Comparison of ENCODE assay signal across 22 cellular contexts in the genomic region with DNA sequence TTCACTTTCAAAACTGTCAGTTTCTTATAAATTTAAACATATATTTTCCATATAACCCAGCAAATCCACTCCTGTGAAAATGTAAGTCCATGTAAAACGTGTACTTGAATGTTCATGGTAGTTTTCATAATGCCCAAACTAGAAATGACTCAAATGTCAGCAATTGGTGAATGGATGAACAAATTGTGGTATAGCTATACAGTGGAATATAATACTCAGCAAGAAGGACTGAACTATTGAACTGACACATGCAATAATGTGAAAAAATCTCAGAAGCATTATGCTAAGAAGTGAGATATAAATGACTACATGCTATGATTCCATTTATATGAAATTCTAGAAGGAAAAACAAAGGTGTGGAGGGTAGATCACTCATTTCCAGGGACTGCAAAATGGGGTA. TPM values are rescaled to one million over a fixed set of nuclear protein-coding genes. Genes with fewer than 3 reads are reported as not detected.
"Had no signal": no experiment of that assay in that cellular context is flagged by ENCODE, and none has a peak within 500 bp of the region (broad histone marks: within the 10 kb centered on the region; RNA-seq: fewer than 3 reads in every experiment).

No MANE protein-coding gene starts in this region.

- H3K4me3 Mint-ChIP-seq: T-helper 17 cell, WTC11 had no signal

- H3K4me1 Mint-ChIP-seq: T-helper 17 cell, WTC11 had no signal

- DNase-seq: amniotic stem cell; body of pancreas; central memory CD4-positive, alpha-beta T cell; MM.1S; NCI-H1105; NCI-H1436; NCI-H1694 treated with DMSO at 0.1 percent for 48 hours; NCI-H2029 treated with DMSO at 0.1 percent for 48 hours; NCI-H345; NCI-H510A; NCI-H526 treated with DMSO at 0.1 percent for 48 hours; NCI-H82; SIG-M5; T-helper 17 cell; T-helper 9 cell had no signal

- H3K27me3 Mint-ChIP-seq: T-helper 17 cell had no signal

- H3K27ac Mint-ChIP-seq: T-helper 17 cell, WTC11 had no signal

- ATAC-seq: body of pancreas, T-helper 17 cell, WTC11 had no signal

- H3K9me3 Mint-ChIP-seq: WTC11 had no signal

RNA-seq across cellular contexts. Expression of a gene that starts 57.2 kb away (rescaled TPM):
- total RNA-seq: activated CD8-positive, alpha-beta memory T cell treated with anti-CD3 and anti-CD28 coated beads for 36 hours; ascending aorta; body of pancreas; bronchial epithelial cell; chondrocyte; OCI-LY7; RPMI7951; T-helper 17 cell; WTC11 had no signal
